Comparison of ENCODE assay signal across 9 cellular contexts in genomic region chr20:37902504-37903313, GRCh38. TPM values are rescaled to one million over a fixed set of nuclear protein-coding genes. Genes with fewer than 3 reads are reported as not detected.
DNase-seq lines count a peak whose midpoint lies in the region; ATAC-seq, FAIRE-seq and TF ChIP-seq lines count a peak whose summit lies in the region.
"Had no signal": no experiment of that assay in that cellular context is flagged by ENCODE, and none has a peak within 500 bp of the region (broad histone marks: within the 10 kb centered on the region; RNA-seq: fewer than 3 reads in every experiment).

Gene VSTM2L, plus strand, starts transcription at chr20:37903127. Its CDS starts 224 bp downstream, at chr20:37903351.

- peak within 1 kb of the TSS; percentile 81 for H3K27ac Mint-ChIP-seq in astrocyte (ENCODE audit: unreplicated experiment)

- ATAC-seq in HG03520 (IDR thresholded peaks at IDR 0.05; ENCODE audit: unreplicated experiment), result no peak
- no peak for ATAC-seq in HG02884 (IDR thresholded peaks at IDR 0.05; ENCODE audit: unreplicated experiment)

- peak within 1 kb of the TSS in 9 of 10 experiments; percentile 38 to 64 (median 49); a peak in 18 of 20 replicates for H3K4me3 ChIP-seq in BLaER1 treated with 17β-estradiol and CSF1 and Interleukin-3, amounts not matched to agents 10 nM and 100 nM
- H3K4me3 ChIP-seq in HFF-Myc (replicated peaks; ENCODE audit: low read depth, low read length), result 0 out of 2 replicates have a peak within 1 kb of the TSS, but pooled peaks have one; percentile 15
- peak within 1 kb of the TSS; percentile 31 for H3K4me3 ChIP-seq in astrocyte (ENCODE audit: insufficient read depth, low read depth, low read length)
- H3K4me3 ChIP-seq in skin epidermis, result peak within 1 kb of the TSS in 6 of 7 experiments; percentile 10 to 29 (median 20)

- peak within 1 kb of the TSS; percentile 94 for H3K4me3 Mint-ChIP-seq in astrocyte (ENCODE audit: unreplicated experiment)

- no peaks in the 10 kb centered on the region for H3K36me3 ChIP-seq in BLaER1 treated with 17β-estradiol and CSF1 and Interleukin-3, amounts not matched to agents 10 nM and 100 nM
- H3K36me3 ChIP-seq in astrocyte (ENCODE audit: insufficient read depth, low read length), result no peaks in the 10 kb centered on the region

- peaks cover 0 to 33% (median 6%) of the 10 kb centered on the region in 11 experiments; a peak in 10 of 22 replicates for H4K20me1 ChIP-seq in BLaER1 treated with 17β-estradiol and CSF1 and Interleukin-3, amounts not matched to agents 10 nM and 100 nM
- H4K20me1 ChIP-seq in astrocyte (ENCODE audit: insufficient read depth, low read length), result peaks cover 34% of the 10 kb centered on the region

- peak within 1 kb of the TSS; percentile 28 for H2AFZ ChIP-seq in astrocyte (ENCODE audit: low read depth, low read length)

- DNase-seq in HFF-Myc (ENCODE audit: extremely low read depth, low read depth) (no peak), astrocyte (ENCODE audit: low read depth) (peak; percentile 62), hepatic stellate cell (ENCODE audit: low spot score) (peak; percentile 55), NOMO-1 treated with DMSO at 0.1 percent for 48 hours (lab: John Stamatoyannopoulos, UW; ENCODE audit: unreplicated experiment) (no peak)

- FAIRE-seq in astrocyte (lab: Jason Lieb, UNC), result no peak

- peaks cover 23% of the 10 kb centered on the region for H3K4me1 Mint-ChIP-seq in astrocyte (ENCODE audit: low read depth, unreplicated experiment)

- no peaks in the 10 kb centered on the region for H3K9me3 ChIP-seq in BLaER1 treated with 17β-estradiol and CSF1 and Interleukin-3, amounts not matched to agents 10 nM and 100 nM (replicated peaks in 1 of 11)
- no peaks in the 10 kb centered on the region for H3K9me3 ChIP-seq in astrocyte (ENCODE audit: insufficient read depth, low read depth, low read length)

- peak within 1 kb of the TSS; percentile 56 to 82 (median 64) for H3K4me2 ChIP-seq in BLaER1 treated with 17β-estradiol and CSF1 and Interleukin-3, amounts not matched to agents 10 nM and 100 nM
- peak within 1 kb of the TSS; percentile 74 for H3K4me2 ChIP-seq in astrocyte (ENCODE audit: low read length)

- peaks cover 20% of the 10 kb centered on the region for H3K27me3 Mint-ChIP-seq in astrocyte (ENCODE audit: low read depth, unreplicated experiment)

- H3K27me3 ChIP-seq in BLaER1 treated with 17β-estradiol and CSF1 and Interleukin-3, amounts not matched to agents 10 nM and 100 nM, result peaks cover 50 to 70% (median 62%) of the 10 kb centered on the region in 11 experiments
- H3K27me3 ChIP-seq in astrocyte (ENCODE audit: insufficient read depth, low read length), result peaks cover 15% of the 10 kb centered on the region

- H3K27ac ChIP-seq in BLaER1 treated with 17β-estradiol and CSF1 and Interleukin-3, amounts not matched to agents 10 nM and 100 nM, result no peak within 1 kb of the TSS
- H3K27ac ChIP-seq in astrocyte (ENCODE audit: low read depth, low read length) (no peak within 1 kb of the TSS), skin epidermis (no peak within 1 kb of the TSS)

- no peaks in the 10 kb centered on the region for H3K9me3 Mint-ChIP-seq in astrocyte (ENCODE audit: unreplicated experiment)

- H3K79me2 ChIP-seq in astrocyte (ENCODE audit: insufficient read depth, low read length), result no peaks in the 10 kb centered on the region

- no peaks in the 10 kb centered on the region for H3K36me3 Mint-ChIP-seq in astrocyte (ENCODE audit: low read depth, unreplicated experiment)

- peak within 1 kb of the TSS in 2 of 11 experiments; percentile 36 to 38; a peak in 3 of 22 replicates for H3K9ac ChIP-seq in BLaER1 treated with 17β-estradiol and CSF1 and Interleukin-3, amounts not matched to agents 10 nM and 100 nM
- H3K9ac ChIP-seq in astrocyte (ENCODE audit: low read length), result no peak within 1 kb of the TSS

- TF ChIP-seq CTCF in HFF-Myc (IDR thresholded peaks at IDR 0.05; ENCODE audit: low read depth, low read length, missing control alignments) (no peak), astrocyte (IDR thresholded peaks at IDR 0.05; ENCODE audit: insufficient read depth, low read depth, low read length) (no peak)

- H3K4me1 ChIP-seq in BLaER1 treated with 17β-estradiol and CSF1 and Interleukin-3, amounts not matched to agents 10 nM and 100 nM, result peaks cover 0 to 7% (median 0%) of the 10 kb centered on the region in 10 experiments; a peak in 2 of 20 replicates
- H3K4me1 ChIP-seq in astrocyte (ENCODE audit: insufficient read depth, low read length), result peaks cover 17% of the 10 kb centered on the region

RNA-seq across cellular contexts. Expression of gene VSTM2L, which starts in this region (rescaled TPM):
- total RNA-seq in astrocyte, result 17.7 and 18.5 TPM in 2 replicates
- total RNA-seq: skeletal muscle tissue had no signal

Comparison
In these comparisons a context has a peak if more than half of its experiments do, and no peak if none do; other contexts are left out.
1. DNase-seq: peak in astrocyte (single experiment) and hepatic stellate cell (single experiment); none in HFF-Myc (single experiment) and NOMO-1 treated with DMSO at 0.1 percent for 48 hours (single experiment).
2. Peak in every context shown above with its lines, with median percentiles within 50 percentile points of each other: H3K4me3 ChIP-seq.